ENCODE assay signal across 1 cellular context in genomic region chr3:77122610-77123009, GRCh38.
TF ChIP-seq lines count a peak whose summit lies in the region.

No MANE protein-coding gene starts in this region.

TF ChIP-seq in GM12878, 131 proteins besides CTCF, POLR2A, EP300 and RAD21 (continued from another document):
- TF ChIP-seq E4F1 (IDR thresholded peaks at IDR 0.05; ENCODE audit: borderline replicate concordance, partially characterized antibody), result no peak
- no peak for TF ChIP-seq TBL1XR1 (IDR thresholded peaks at IDR 0.05; ENCODE audit: low read depth, low read length)
- TF ChIP-seq STAT3 (IDR thresholded peaks at IDR 0.05; ENCODE audit: low read depth, low read length), result no peak
- TF ChIP-seq ATF2 (IDR thresholded peaks at IDR 0.05; ENCODE audit: low read length), result no peak
- TF ChIP-seq WRNIP1 (IDR thresholded peaks at IDR 0.05; ENCODE audit: borderline replicate concordance, low read depth, low read length), result no peak
- no peak for TF ChIP-seq ZNF592 (IDR thresholded peaks at IDR 0.05)
- no peak for TF ChIP-seq NFIC (IDR thresholded peaks at IDR 0.05; ENCODE audit: low read depth, low read length)
- no peak for TF ChIP-seq MAX (IDR thresholded peaks at IDR 0.05; ENCODE audit: low read depth, low read length)
- no peak for TF ChIP-seq GABPA (IDR thresholded peaks at IDR 0.05; ENCODE audit: low read depth)
- no peak for TF ChIP-seq RUNX3 (IDR thresholded peaks at IDR 0.05; ENCODE audit: low read length)
- TF ChIP-seq ZBED1 (IDR thresholded peaks at IDR 0.05; ENCODE audit: borderline replicate concordance), result no peak
- TF ChIP-seq MYB (IDR thresholded peaks at IDR 0.05; ENCODE audit: borderline replicate concordance, low read depth, low read length), result no peak
- no peak for TF ChIP-seq TARDBP (IDR thresholded peaks at IDR 0.05; ENCODE audit: borderline replicate concordance)
- TF ChIP-seq CHD1 (IDR thresholded peaks at IDR 0.05; ENCODE audit: low read depth, low read length), result no peak
